Comparison of ENCODE assay signal across 8 cellular contexts in the genomic region with DNA sequence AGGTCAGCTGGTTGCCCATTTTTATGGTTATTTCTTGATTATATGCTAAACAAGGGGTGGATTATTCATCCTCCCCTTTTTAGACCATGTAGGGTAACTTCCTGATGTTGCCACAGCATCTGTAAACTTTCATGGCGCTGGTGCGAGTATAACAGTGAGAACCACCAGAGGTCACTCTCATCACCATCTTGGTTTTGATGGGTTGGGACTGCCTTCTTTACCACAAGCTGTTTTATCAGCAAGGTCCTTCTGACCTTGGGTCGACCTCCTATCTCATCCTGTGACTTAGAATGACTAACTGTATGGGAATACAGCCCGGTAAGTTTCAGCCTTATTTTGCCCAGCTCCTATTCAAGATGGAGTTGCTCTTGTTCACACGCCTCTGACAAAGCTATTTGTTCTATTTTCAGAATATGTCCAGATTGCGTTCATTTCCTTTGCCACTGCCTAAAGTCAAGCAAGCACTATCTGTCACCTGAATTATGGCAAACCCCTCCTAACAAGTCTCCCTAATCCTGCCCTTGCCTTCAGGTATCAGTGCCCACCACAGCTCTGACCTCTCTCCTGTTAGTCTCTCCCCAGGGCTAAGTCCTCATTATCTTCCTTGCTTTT.
DNase-seq lines count a peak whose midpoint lies in the region; ATAC-seq, FAIRE-seq and TF ChIP-seq lines count a peak whose summit lies in the region.

No MANE protein-coding gene starts in this region.

- no peak for TF ChIP-seq EP300 in GM12878 (IDR thresholded peaks at IDR 0.05; ENCODE audit: borderline replicate concordance in 1 of 2, control insufficient read depth in 1 of 2, low read depth in 2 of 2, low read length in 2 of 2)

- TF ChIP-seq RAD21 in GM12878 (IDR thresholded peaks at IDR 0.05; ENCODE audit: insufficient read depth, low read depth, low read length) (no peak), liver (IDR thresholded peaks at IDR 0.05) (peak; percentile 67 to 84)

- no peaks in the 10 kb centered on the region for H3K9me3 ChIP-seq in Karpas-422 (ENCODE audit: low read length)
- H3K9me3 ChIP-seq in GM12878 (replicated peaks; ENCODE audit: control insufficient read depth, insufficient read depth, low read length): no peaks in the 10 kb centered on the region
- H3K9me3 ChIP-seq in liver (ENCODE audit: control insufficient read depth in 4 of 4, low read length in 3 of 4): no peaks in the 10 kb centered on the region
- H3K9me3 ChIP-seq in psoas muscle: no peaks in the 10 kb centered on the region

- no TSS peak for BruUV-seq in GM12878 (replicated peaks; lab: Mats Ljungman, UMichigan)

- H3K27me3 ChIP-seq in Karpas-422 (ENCODE audit: low read length) (no peaks in the 10 kb centered on the region), GM12878 (replicated peaks in 1 of 2; ENCODE audit: control insufficient read depth in 2 of 2, insufficient read depth in 2 of 2, low read length in 1 of 2) (no peaks in the 10 kb centered on the region), liver (ENCODE audit: control insufficient read depth in 4 of 4, insufficient read depth in 4 of 4, low read length in 3 of 4) (no peaks in the 10 kb centered on the region), psoas muscle (ENCODE audit: insufficient read depth in 3 of 3, low read length in 2 of 3) (no peaks in the 10 kb centered on the region)

- POLR2A ChIA-PET in GM12878 (lab: Charles Lee): no interaction called here

- H3K79me2 ChIP-seq in Karpas-422 (ENCODE audit: low read length) (no peaks in the 10 kb centered on the region), GM12878 (ENCODE audit: control insufficient read depth, insufficient read depth, low read length) (no peaks in the 10 kb centered on the region)

- intact Hi-C loops in GM12878 (cut with micrococcal nuclease; ENCODE audit: unreplicated experiment): loop anchor here (5.0 kb wide), 1 partner anchor 1299 kb away; no protein-coding TSS in a partner anchor
- intact Hi-C loops in psoas muscle (cut with DNase I): no loop called here

- H3K27ac ChIP-seq in Karpas-422 (ENCODE audit: low read length) (peak overlapping the region; percentile 56), GM12878 (ENCODE audit: control insufficient read depth, insufficient read depth) (no peak overlapping the region), liver (ENCODE audit: low read depth in 1 of 2, low read length in 2 of 2) (no peak overlapping the region), psoas muscle (no peak overlapping the region)

- no peak for TF ChIP-seq POLR2A in GM12878 (IDR thresholded peaks at IDR 0.05; ENCODE audit: low read depth, low read length)

- FAIRE-seq in GM12878 (lab: Jason Lieb, UNC): no peak

- H3K9me2 ChIP-seq in Karpas-422 (replicated peaks; ENCODE audit: insufficient read depth, low read length): no peaks in the 10 kb centered on the region

- SMC1A ChIA-PET in GM12878 (lab: Charles Lee; ENCODE audit: uncharacterized antibody, unreplicated experiment): interaction anchor here (0.5 to 1.4 kb wide), 4 partner anchors 14 to 1317 kb away, joined by 3 read pairs; no protein-coding TSS in a partner anchor

- TF ChIP-seq CTCF in GM12878 (IDR thresholded peaks at IDR 0.05 in 2 of 3, conservative IDR thresholded peaks at IDR 0.05 in 1 of 3; ENCODE audit: control insufficient read depth in 2 of 3, extremely low read depth in 1 of 3, insufficient read depth in 1 of 3, low read depth in 3 of 3, low read length in 3 of 3) (peak in 1 of 3 experiments; percentile 18; a peak in 2 of 6 replicates), liver (IDR thresholded peaks at IDR 0.05; ENCODE audit: low read depth, low read length, missing input control) (peak; percentile 25), psoas muscle (IDR thresholded peaks at IDR 0.05) (no peak)

- WGBS in GM12878 (ENCODE audit: insufficient coverage, insufficient replicate concordance, low lambda C conversion rate, missing lambda C conversion rate): 42% methylated on average over 6 of the region's 6 CpGs
- 49% methylated on average over 6 of the region's 6 CpGs for WGBS in liver
- WGBS in psoas muscle, 3 donors: 66 to 71% (median 66%) methylated on average over 6 of the region's 6 CpGs

- no peaks in the 10 kb centered on the region for H3K36me3 ChIP-seq in Karpas-422 (ENCODE audit: insufficient read depth, low read length)
- H3K36me3 ChIP-seq in GM12878 (ENCODE audit: control insufficient read depth in 2 of 2, insufficient read depth in 2 of 2, low read length in 1 of 2): no peaks in the 10 kb centered on the region
- no peaks in the 10 kb centered on the region for H3K36me3 ChIP-seq in liver (ENCODE audit: control insufficient read depth in 4 of 4, insufficient read depth in 3 of 4, low read depth in 1 of 4, low read length in 3 of 4)
- no peaks in the 10 kb centered on the region for H3K36me3 ChIP-seq in psoas muscle (ENCODE audit: insufficient read depth in 1 of 2, low read depth in 1 of 2)

- ATAC-seq in GM12878 (peak; percentile 73), GM21529 (IDR thresholded peaks at IDR 0.05; ENCODE audit: unreplicated experiment) (no peak), psoas muscle (no peak)

- CTCF ChIA-PET in GM12878 (lab: Yijun Ruan, JAX): interaction anchor here (0.7 to 2.6 kb wide), 4 partner anchors 10 to 1297 kb away, joined by 3 to 13 read pairs (median 3); no protein-coding TSS in a partner anchor

- peak; percentile 61 for DNase-seq in EH (ENCODE audit: low read depth)
- DNase-seq in Karpas-422: peak; percentile 93
- no peak for DNase-seq in GM12878 (ENCODE audit: low read depth, low spot score)
- DNase-seq in NCI-H1436 treated with DMSO at 0.1 percent for 48 hours (lab: John Stamatoyannopoulos, UW): no peak
- DNase-seq in psoas muscle: no peak
- no peak for DNase-seq in NCI-H2107 (lab: John Stamatoyannopoulos, UW)

- H4K20me1 ChIP-seq in Karpas-422 (ENCODE audit: insufficient read depth, low read depth, low read length): no peaks in the 10 kb centered on the region
- no peaks in the 10 kb centered on the region for H4K20me1 ChIP-seq in GM12878 (ENCODE audit: control insufficient read depth, insufficient read depth)

- H3K4me1 ChIP-seq in Karpas-422 (ENCODE audit: low read length) (peaks cover 30% of the 10 kb centered on the region), GM12878 (ENCODE audit: control insufficient read depth, insufficient read depth, low read length) (no peaks in the 10 kb centered on the region), liver (ENCODE audit: control insufficient read depth in 4 of 4, insufficient read depth in 4 of 4, low read length in 3 of 4) (no peaks in the 10 kb centered on the region), psoas muscle (no peaks in the 10 kb centered on the region)

- H3K4me3 ChIP-seq in Karpas-422 (ENCODE audit: low read length) (0 out of 2 replicates have a peak overlapping the region, but pooled peaks have one; percentile 12), GM12878 (no peak overlapping the region), liver (ENCODE audit: low read depth in 1 of 3, low read length in 3 of 3) (no peak overlapping the region), psoas muscle (no peak overlapping the region)

- RAD21 ChIA-PET in GM12878 (lab: Charles Lee; ENCODE audit: unreplicated experiment): interaction anchor here (1.3 kb wide), 1 partner anchor 1297 kb away, joined by 3 read pairs; no protein-coding TSS in a partner anchor

- in situ Hi-C loops in GM12878 (cut with MboI): no loop called here

- H2AFZ ChIP-seq in Karpas-422 (ENCODE audit: low read length): peak overlapping the region; percentile 89
- no peak overlapping the region for H2AFZ ChIP-seq in GM12878 (ENCODE audit: control insufficient read depth, low read depth, low read length)

- H3K9ac ChIP-seq in Karpas-422 (ENCODE audit: low read length): peak overlapping the region; percentile 32; the same call in 1 of the 2 replicates
- no peak overlapping the region for H3K9ac ChIP-seq in GM12878 (ENCODE audit: control insufficient read depth, insufficient read depth, low read length)
- no peak overlapping the region for H3K9ac ChIP-seq in liver (ENCODE audit: low read depth in 1 of 2, low read length in 2 of 2)

- H3K4me2 ChIP-seq in Karpas-422 (ENCODE audit: low read depth, low read length, poor library complexity, severe bottlenecking) (peak overlapping the region; percentile 25), GM12878 (ENCODE audit: control insufficient read depth, insufficient read depth) (no peak overlapping the region)

TF ChIP-seq in GM12878, 131 proteins besides CTCF, POLR2A, EP300 and RAD21 (continues in another document):
- no peak for TF ChIP-seq YBX1 (IDR thresholded peaks at IDR 0.05)
- TF ChIP-seq ELK1 (IDR thresholded peaks at IDR 0.05; ENCODE audit: low read depth, low read length): no peak
- no peak for TF ChIP-seq CHD4 (IDR thresholded peaks at IDR 0.05)
- no peak for TF ChIP-seq SRF (IDR thresholded peaks at IDR 0.05; ENCODE audit: low read depth in 2 of 2, low read length in 2 of 2)

TF ChIP-seq in liver, 16 proteins besides CTCF, POLR2A, EP300 and RAD21:
- TF ChIP-seq JUND (IDR thresholded peaks at IDR 0.05) (no peak), HNF4A (conservative IDR thresholded peaks at IDR 0.05) (no peak), GABPA (IDR thresholded peaks at IDR 0.05 in 1 of 2, conservative IDR thresholded peaks at IDR 0.05 in 1 of 2) (no peak), HNF4G (IDR thresholded peaks at IDR 0.05) (no peak), NR2F2 (IDR thresholded peaks at IDR 0.05) (no peak), ZBTB33 (IDR thresholded peaks at IDR 0.05) (no peak), SP1 (IDR thresholded peaks at IDR 0.05) (no peak), FOXA2 (IDR thresholded peaks at IDR 0.05) (no peak)
- TF ChIP-seq, protein P1, sequence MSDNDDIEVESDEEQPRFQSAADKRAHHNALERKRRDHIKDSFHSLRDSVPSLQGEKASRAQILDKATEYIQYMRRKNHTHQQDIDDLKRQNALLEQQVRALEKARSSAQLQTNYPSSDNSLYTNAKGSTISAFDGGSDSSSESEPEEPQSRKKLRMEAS (IDR thresholded peaks at IDR 0.05): no peak

Comparison
In these comparisons a context has a peak if more than half of its experiments do, and no peak if none do; other contexts are left out.
1. DNase-seq: peak in EH (single experiment) and Karpas-422 (single experiment); none in GM12878 (single experiment), NCI-H1436 treated with DMSO at 0.1 percent for 48 hours (single experiment), psoas muscle (0 of 2) and NCI-H2107 (single experiment).